In the genomic region with DNA sequence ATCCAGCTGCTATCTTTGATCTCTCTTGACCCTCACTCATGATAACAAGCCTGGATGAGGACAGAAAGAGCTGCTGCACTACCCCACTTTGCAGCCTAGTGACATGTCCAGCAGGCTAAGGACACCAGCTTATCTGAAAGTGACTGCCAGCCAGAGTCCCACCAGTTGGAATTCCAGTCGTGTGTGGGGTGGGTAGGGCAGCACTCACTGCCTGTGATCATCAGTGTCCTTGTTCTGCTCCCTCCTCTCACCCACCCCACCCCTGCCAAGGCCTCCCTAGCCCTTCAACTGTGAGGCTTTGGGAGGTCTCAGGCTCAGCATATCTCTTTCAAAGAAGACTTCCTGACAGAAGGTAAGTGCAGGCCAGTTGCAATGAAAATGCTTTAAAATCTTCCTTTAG, we compare ENCODE assay signal across 20 cellular contexts. TPM values are rescaled to one million over a fixed set of nuclear protein-coding genes. Genes with fewer than 3 reads are reported as not detected.
"Had no signal": no experiment of that assay in that cellular context is flagged by ENCODE, and none has a peak within 500 bp of the region (broad histone marks: within the 10 kb centered on the region; RNA-seq: fewer than 3 reads in every experiment).

No MANE protein-coding gene starts in this region.

- H3K27ac ChIP-seq: ascending aorta, gastrocnemius medialis, ovary, psoas muscle, thoracic aorta, WERI-Rb-1 had no signal

- H3K4me1 ChIP-seq: ascending aorta, gastrocnemius medialis, psoas muscle had no signal

- H3K36me3 ChIP-seq: ascending aorta, gastrocnemius medialis, ovary, thoracic aorta, WERI-Rb-1 had no signal

- DNase-seq: activated CD4-positive, alpha-beta T cell treated with anti-CD3 and anti-CD28 coated beads, Interleukin-2, amount 50 U/mL, for 4 hours; activated effector memory CD4-positive, alpha-beta T cell treated with anti-CD3 and anti-CD28 coated beads, Interleukin-2, amount 50 U/mL, for 16 hours; activated T-cell treated with anti-CD3 and anti-CD28 coated beads, Interleukin-2, amount 50 U/mL, for 72 hours; effector CD4-positive, alpha-beta T cell; gastrocnemius medialis; head of caudate nucleus; kidney glomerular epithelial cell; mesenchymal stem cell; naive thymus-derived CD4-positive, alpha-beta T cell; ovary; psoas muscle; stimulated activated CD4-positive, alpha-beta T cell treated with anti-CD3 and anti-CD28 coated beads, Interleukin-4, amount 100 ng/mL, for 24 hours; WERI-Rb-1 had no signal

- H3K4me3 ChIP-seq: ascending aorta, gastrocnemius medialis, ovary, psoas muscle, thoracic aorta had no signal

- H3K36me3 Mint-ChIP-seq: activated naive CD4-positive, alpha-beta T cell treated with anti-CD3 and anti-CD28 coated beads, Interleukin-2, amount 50 U/mL, for 24 hours; naive thymus-derived CD4-positive, alpha-beta T cell; stimulated activated effector memory CD8-positive, alpha-beta T cell treated with anti-CD3 and anti-CD28 coated beads, Interleukin-12 subunit alpha, Interleukin-12 subunit beta, amount 100 ng/mL, for 72 hours had no signal

- H3K9me3 Mint-ChIP-seq: activated naive CD4-positive, alpha-beta T cell treated with anti-CD3 and anti-CD28 coated beads, Interleukin-2, amount 50 U/mL, for 24 hours; activated T-cell treated with anti-CD3 and anti-CD28 coated beads, Interleukin-2, amount 50 U/mL, for 72 hours; stimulated activated effector memory CD8-positive, alpha-beta T cell treated with anti-CD3 and anti-CD28 coated beads, Interleukin-12 subunit alpha, Interleukin-12 subunit beta, amount 100 ng/mL, for 72 hours; T-helper 1 cell treated with Interleukin-12 subunit alpha and Interleukin-12 subunit beta and Interleukin-4 antibody, amounts not matched to agents 30 μg/mL and 1 μg/mL, for 36 hours had no signal

- H3K27me3 ChIP-seq: ascending aorta, gastrocnemius medialis, ovary had no signal

- ATAC-seq: activated T-cell treated with anti-CD3 and anti-CD28 coated beads, Interleukin-2, amount 50 U/mL, for 72 hours; gastrocnemius medialis; naive thymus-derived CD4-positive, alpha-beta T cell; psoas muscle; sciatic nerve; stimulated activated effector memory CD8-positive, alpha-beta T cell treated with anti-CD3 and anti-CD28 coated beads, Interleukin-12 subunit alpha, Interleukin-12 subunit beta, amount 100 ng/mL, for 72 hours had no signal

- H3K27ac Mint-ChIP-seq: activated naive CD4-positive, alpha-beta T cell treated with anti-CD3 and anti-CD28 coated beads, Interleukin-2, amount 50 U/mL, for 24 hours; activated T-cell treated with anti-CD3 and anti-CD28 coated beads, Interleukin-2, amount 50 U/mL, for 72 hours; naive thymus-derived CD4-positive, alpha-beta T cell; stimulated activated effector memory CD8-positive, alpha-beta T cell treated with anti-CD3 and anti-CD28 coated beads, Interleukin-12 subunit alpha, Interleukin-12 subunit beta, amount 100 ng/mL, for 72 hours; T-helper 1 cell treated with Interleukin-12 subunit alpha and Interleukin-12 subunit beta and Interleukin-4 antibody, amounts not matched to agents 30 μg/mL and 1 μg/mL, for 36 hours had no signal

- H3K4me3 Mint-ChIP-seq: activated naive CD4-positive, alpha-beta T cell treated with anti-CD3 and anti-CD28 coated beads, Interleukin-2, amount 50 U/mL, for 24 hours; activated T-cell treated with anti-CD3 and anti-CD28 coated beads, Interleukin-2, amount 50 U/mL, for 72 hours; naive thymus-derived CD4-positive, alpha-beta T cell; stimulated activated effector memory CD8-positive, alpha-beta T cell treated with anti-CD3 and anti-CD28 coated beads, Interleukin-12 subunit alpha, Interleukin-12 subunit beta, amount 100 ng/mL, for 72 hours; T-helper 1 cell treated with Interleukin-12 subunit alpha and Interleukin-12 subunit beta and Interleukin-4 antibody, amounts not matched to agents 30 μg/mL and 1 μg/mL, for 36 hours had no signal

- H3K9me3 ChIP-seq: ascending aorta, gastrocnemius medialis, ovary, psoas muscle, thoracic aorta had no signal

- H3K4me1 Mint-ChIP-seq: activated naive CD4-positive, alpha-beta T cell treated with anti-CD3 and anti-CD28 coated beads, Interleukin-2, amount 50 U/mL, for 24 hours; naive thymus-derived CD4-positive, alpha-beta T cell; stimulated activated effector memory CD8-positive, alpha-beta T cell treated with anti-CD3 and anti-CD28 coated beads, Interleukin-12 subunit alpha, Interleukin-12 subunit beta, amount 100 ng/mL, for 72 hours had no signal

RNA-seq across cellular contexts. Expression of gene NMNAT2, which starts 15.5 kb away (rescaled TPM):
- total RNA-seq: activated CD8-positive, alpha-beta memory T cell treated with anti-CD3 and anti-CD28 coated beads for 36 hours; activated T-cell treated with anti-CD3 and anti-CD28 coated beads, Interleukin-2, amount 50 U/mL, for 72 hours had no signal
- polyA plus RNA-seq: naive thymus-derived CD4-positive, alpha-beta T cell had no signal
